In genomic region chr3:37144806-37145205, GRCh38 we compare ENCODE assay signal across 12 cellular contexts. TPM values are rescaled to one million over a fixed set of nuclear protein-coding genes. Genes with fewer than 3 reads are reported as not detected.
DNase-seq lines count a peak whose midpoint lies in the region; ATAC-seq and TF ChIP-seq lines count a peak whose summit lies in the region.
"Had no signal": no experiment of that assay in that cellular context is flagged by ENCODE, and none has a peak within 500 bp of the region (broad histone marks: within the 10 kb centered on the region; RNA-seq: fewer than 3 reads in every experiment).

No MANE protein-coding gene starts in this region.

- no peaks in the 10 kb centered on the region for H3K9me2 ChIP-seq in PC-9 (ENCODE audit: insufficient read depth)

- H3K27ac ChIP-seq in PC-9 (0 out of 2 replicates have a peak overlapping the region, but pooled peaks have one; percentile 6), smooth muscle cell (ENCODE audit: low read depth) (peak overlapping the region; percentile 32)

- H3K9ac ChIP-seq in smooth muscle cell (ENCODE audit: low read depth): peak overlapping the region; percentile 44

- H3K4me3 ChIP-seq in PC-9: no peak overlapping the region
- H3K4me3 ChIP-seq in smooth muscle cell: no peak overlapping the region
- H3K4me3 ChIP-seq: esophagus muscularis mucosa had no signal

- peaks cover 11% of the 10 kb centered on the region; the same call in 1 of the 2 replicates for H3K4me1 ChIP-seq in PC-9 (replicated peaks; ENCODE audit: insufficient read depth)
- H3K4me1 ChIP-seq in smooth muscle cell (ENCODE audit: low read depth): no peaks in the 10 kb centered on the region

- H3K27me3 Mint-ChIP-seq in IgD-negative memory B cell: no peaks in the 10 kb centered on the region
- H3K27me3 Mint-ChIP-seq in natural killer cell treated with Interleukin-12 subunit alpha and Interleukin-12 subunit beta and Interleukin-15 and Interleukin-18, amount 100 ng/mL, for 72 hours: no peaks in the 10 kb centered on the region
- H3K27me3 Mint-ChIP-seq: activated CD8-positive, alpha-beta memory T cell treated with anti-CD3 and anti-CD28 coated beads, Interleukin-2, amount 10 ng/mL, durations not matched to agents 7 days and 5 days had no signal

- H3K9me3 Mint-ChIP-seq in IgD-negative memory B cell: no peaks in the 10 kb centered on the region
- no peaks in the 10 kb centered on the region for H3K9me3 Mint-ChIP-seq in natural killer cell treated with Interleukin-12 subunit alpha and Interleukin-12 subunit beta and Interleukin-15 and Interleukin-18, amount 100 ng/mL, for 72 hours

- H3K4me3 Mint-ChIP-seq in IgD-negative memory B cell: peak overlapping the region in 1 of 4 donors; percentile 77
- H3K4me3 Mint-ChIP-seq in natural killer cell treated with Interleukin-12 subunit alpha and Interleukin-12 subunit beta and Interleukin-15 and Interleukin-18, amount 100 ng/mL, for 72 hours: no peak overlapping the region
- H3K4me3 Mint-ChIP-seq: activated CD8-positive, alpha-beta memory T cell treated with anti-CD3 and anti-CD28 coated beads, Interleukin-2, amount 10 ng/mL, durations not matched to agents 7 days and 5 days had no signal

- no TSS peak for BruUV-seq in PC-9 (replicated peaks; lab: Mats Ljungman, UMichigan)

- CTCF ChIA-PET in PC-9 (lab: Charles Lee): no interaction called here

- DNase-seq in PC-9: peak in 1 of 2 experiments; percentile 63
- peak; percentile 15 for DNase-seq in kidney tubule cell (ENCODE audit: low spot score)
- DNase-seq in smooth muscle cell (lab: John Stamatoyannopoulos, UW; ENCODE audit: unreplicated experiment): no peak
- no peak for DNase-seq in GOT3 (lab: John Stamatoyannopoulos, UW)
- no peak for DNase-seq in natural killer cell treated with Interleukin-12 subunit alpha and Interleukin-12 subunit beta and Interleukin-15 and Interleukin-18, amount 100 ng/mL, for 72 hours (ENCODE audit: low spot score)
- no peak for DNase-seq in stimulated activated CD4-positive, alpha-beta T cell treated with anti-CD3 and anti-CD28 coated beads, Interleukin-1b, Interleukin-23, amount 100 ng/mL, for 48 hours
- DNase-seq: activated CD8-positive, alpha-beta memory T cell treated with anti-CD3 and anti-CD28 coated beads, Interleukin-2, amount 10 ng/mL, durations not matched to agents 7 days and 5 days; NCI-H146 had no signal

- no peak for ATAC-seq in natural killer cell treated with Interleukin-12 subunit alpha and Interleukin-12 subunit beta and Interleukin-15 and Interleukin-18, amount 100 ng/mL, for 72 hours
- ATAC-seq: activated CD8-positive, alpha-beta memory T cell treated with anti-CD3 and anti-CD28 coated beads, Interleukin-2, amount 10 ng/mL, durations not matched to agents 7 days and 5 days; activated naive CD4-positive, alpha-beta T cell treated with anti-CD3 and anti-CD28 coated beads, Interleukin-2, amount 50 U/mL, for 72 hours; SK-N-SH treated with all-trans-retinoic acid at 6 μM for 48 hours had no signal

- peaks cover 16% of the 10 kb centered on the region for H3K36me3 Mint-ChIP-seq in IgD-negative memory B cell
- H3K36me3 Mint-ChIP-seq in natural killer cell treated with Interleukin-12 subunit alpha and Interleukin-12 subunit beta and Interleukin-15 and Interleukin-18, amount 100 ng/mL, for 72 hours: peaks cover 15% of the 10 kb centered on the region

- H3K27me3 ChIP-seq in PC-9 (ENCODE audit: insufficient read depth, low read depth): no peaks in the 10 kb centered on the region
- no peaks in the 10 kb centered on the region for H3K27me3 ChIP-seq in smooth muscle cell (ENCODE audit: low read depth)
- H3K27me3 ChIP-seq: esophagus muscularis mucosa had no signal

- no peaks in the 10 kb centered on the region for H3F3A ChIP-seq in PC-9 (ENCODE audit: insufficient read depth, low read depth)
- no peaks in the 10 kb centered on the region for H3F3A ChIP-seq in smooth muscle cell (ENCODE audit: low read depth)

- intact Hi-C loops in PC-9 (cut with micrococcal nuclease; ENCODE audit: unreplicated experiment): no loop called here

- POLR2A ChIA-PET in PC-9 (lab: Charles Lee; ENCODE audit: unreplicated experiment): no interaction called here

- H3K27ac Mint-ChIP-seq in IgD-negative memory B cell: peak overlapping the region; percentile 68 to 85 (median 72)
- no peak overlapping the region for H3K27ac Mint-ChIP-seq in natural killer cell treated with Interleukin-12 subunit alpha and Interleukin-12 subunit beta and Interleukin-15 and Interleukin-18, amount 100 ng/mL, for 72 hours
- H3K27ac Mint-ChIP-seq: activated CD8-positive, alpha-beta memory T cell treated with anti-CD3 and anti-CD28 coated beads, Interleukin-2, amount 10 ng/mL, durations not matched to agents 7 days and 5 days; activated naive CD4-positive, alpha-beta T cell treated with anti-CD3 and anti-CD28 coated beads, Interleukin-2, amount 50 U/mL, for 72 hours had no signal

- H3K79me2 ChIP-seq in PC-9 (ENCODE audit: low read depth): no peaks in the 10 kb centered on the region
- no peaks in the 10 kb centered on the region for H3K79me2 ChIP-seq in smooth muscle cell (ENCODE audit: low read depth)

- peaks cover 24 to 36% (median 29%) of the 10 kb centered on the region in 3 donors for H3K4me1 Mint-ChIP-seq in IgD-negative memory B cell
- peaks cover 9 to 11% of the 10 kb centered on the region in 2 donors for H3K4me1 Mint-ChIP-seq in natural killer cell treated with Interleukin-12 subunit alpha and Interleukin-12 subunit beta and Interleukin-15 and Interleukin-18, amount 100 ng/mL, for 72 hours (ENCODE audit: low read depth in 2 of 2)
- H3K4me1 Mint-ChIP-seq: activated CD8-positive, alpha-beta memory T cell treated with anti-CD3 and anti-CD28 coated beads, Interleukin-2, amount 10 ng/mL, durations not matched to agents 7 days and 5 days had no signal

- TF ChIP-seq CTCF in PC-9 (conservative IDR thresholded peaks at IDR 0.05) (no peak), smooth muscle cell (IDR thresholded peaks at IDR 0.05; ENCODE audit: borderline replicate concordance, insufficient read depth, poor library complexity, severe bottlenecking) (no peak)

- H3K4me2 ChIP-seq in PC-9 (0 out of 2 replicates have a peak overlapping the region, but pooled peaks have one; percentile 17), smooth muscle cell (no peak overlapping the region)

- H4K20me1 ChIP-seq in PC-9 (ENCODE audit: insufficient read depth): no peaks in the 10 kb centered on the region
- H4K20me1 ChIP-seq in smooth muscle cell (ENCODE audit: low read depth): peaks cover 9% of the 10 kb centered on the region

- H3K36me3 ChIP-seq in PC-9 (ENCODE audit: low read depth) (no peaks in the 10 kb centered on the region), smooth muscle cell (ENCODE audit: low read depth) (peaks cover 28% of the 10 kb centered on the region)

- H3K9me3 ChIP-seq in PC-9 (ENCODE audit: insufficient read depth, low read depth) (no peaks in the 10 kb centered on the region), smooth muscle cell (replicated peaks; ENCODE audit: low read depth) (no peaks in the 10 kb centered on the region)
- H3K9me3 ChIP-seq: esophagus muscularis mucosa had no signal

- H2AFZ ChIP-seq in PC-9 (no peak overlapping the region), smooth muscle cell (ENCODE audit: low read depth) (no peak overlapping the region)

RNA-seq across cellular contexts. Expression of gene LRRFIP2, which starts 29.6 kb away (rescaled TPM):
- 22.0 TPM for polyA plus RNA-seq in IgD-negative memory B cell
- total RNA-seq in PC-9 (2021): 34.5 and 40.2 TPM in 2 replicates
- 34.6 and 44.2 TPM in 2 replicates for total RNA-seq in smooth muscle cell
- polyA plus RNA-seq in smooth muscle cell: 25.6 and 36.0 TPM in 2 replicates
- total RNA-seq in natural killer cell treated with Interleukin-12 subunit alpha and Interleukin-12 subunit beta and Interleukin-15 and Interleukin-18, amount 100 ng/mL, for 72 hours: 10 to 100 TPM; 37.2 to 52.0 TPM

Comparison
In these comparisons a context has a peak if more than half of its experiments do, and no peak if none do; other contexts are left out.
1. H3K27ac Mint-ChIP-seq: peak in IgD-negative memory B cell (3 of 3); none in natural killer cell treated with Interleukin-12 subunit alpha and Interleukin-12 subunit beta and Interleukin-15 and Interleukin-18, amount 100 ng/mL, for 72 hours (0 of 2).